Comparison of ENCODE assay signal across 1 cellular context in the genomic region with DNA sequence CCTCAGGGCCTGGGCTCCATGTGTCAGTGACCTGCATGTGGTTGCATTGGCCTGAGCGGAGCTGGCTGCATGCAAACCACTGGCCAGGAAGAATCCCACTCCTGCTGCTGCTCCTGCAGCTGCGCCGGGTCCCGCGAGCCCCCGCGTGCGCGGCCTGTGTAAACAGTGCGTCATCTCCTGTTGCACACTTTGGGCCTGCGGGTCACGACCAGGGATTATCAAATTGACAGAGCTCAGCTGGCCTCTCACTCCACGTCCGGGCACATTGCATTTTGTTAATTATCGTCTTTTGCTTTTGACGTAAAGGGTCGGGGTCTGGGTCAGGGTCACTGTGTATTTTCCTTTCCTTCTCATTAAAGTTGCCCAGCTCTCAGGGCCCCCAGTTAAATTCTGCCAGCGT.
TF ChIP-seq lines count a peak whose summit lies in the region.

No MANE protein-coding gene starts in this region.

TF ChIP-seq in GM23338, 12 proteins besides CTCF, POLR2A, EP300 and RAD21 (continued from another document):
- TF ChIP-seq, protein P1, sequence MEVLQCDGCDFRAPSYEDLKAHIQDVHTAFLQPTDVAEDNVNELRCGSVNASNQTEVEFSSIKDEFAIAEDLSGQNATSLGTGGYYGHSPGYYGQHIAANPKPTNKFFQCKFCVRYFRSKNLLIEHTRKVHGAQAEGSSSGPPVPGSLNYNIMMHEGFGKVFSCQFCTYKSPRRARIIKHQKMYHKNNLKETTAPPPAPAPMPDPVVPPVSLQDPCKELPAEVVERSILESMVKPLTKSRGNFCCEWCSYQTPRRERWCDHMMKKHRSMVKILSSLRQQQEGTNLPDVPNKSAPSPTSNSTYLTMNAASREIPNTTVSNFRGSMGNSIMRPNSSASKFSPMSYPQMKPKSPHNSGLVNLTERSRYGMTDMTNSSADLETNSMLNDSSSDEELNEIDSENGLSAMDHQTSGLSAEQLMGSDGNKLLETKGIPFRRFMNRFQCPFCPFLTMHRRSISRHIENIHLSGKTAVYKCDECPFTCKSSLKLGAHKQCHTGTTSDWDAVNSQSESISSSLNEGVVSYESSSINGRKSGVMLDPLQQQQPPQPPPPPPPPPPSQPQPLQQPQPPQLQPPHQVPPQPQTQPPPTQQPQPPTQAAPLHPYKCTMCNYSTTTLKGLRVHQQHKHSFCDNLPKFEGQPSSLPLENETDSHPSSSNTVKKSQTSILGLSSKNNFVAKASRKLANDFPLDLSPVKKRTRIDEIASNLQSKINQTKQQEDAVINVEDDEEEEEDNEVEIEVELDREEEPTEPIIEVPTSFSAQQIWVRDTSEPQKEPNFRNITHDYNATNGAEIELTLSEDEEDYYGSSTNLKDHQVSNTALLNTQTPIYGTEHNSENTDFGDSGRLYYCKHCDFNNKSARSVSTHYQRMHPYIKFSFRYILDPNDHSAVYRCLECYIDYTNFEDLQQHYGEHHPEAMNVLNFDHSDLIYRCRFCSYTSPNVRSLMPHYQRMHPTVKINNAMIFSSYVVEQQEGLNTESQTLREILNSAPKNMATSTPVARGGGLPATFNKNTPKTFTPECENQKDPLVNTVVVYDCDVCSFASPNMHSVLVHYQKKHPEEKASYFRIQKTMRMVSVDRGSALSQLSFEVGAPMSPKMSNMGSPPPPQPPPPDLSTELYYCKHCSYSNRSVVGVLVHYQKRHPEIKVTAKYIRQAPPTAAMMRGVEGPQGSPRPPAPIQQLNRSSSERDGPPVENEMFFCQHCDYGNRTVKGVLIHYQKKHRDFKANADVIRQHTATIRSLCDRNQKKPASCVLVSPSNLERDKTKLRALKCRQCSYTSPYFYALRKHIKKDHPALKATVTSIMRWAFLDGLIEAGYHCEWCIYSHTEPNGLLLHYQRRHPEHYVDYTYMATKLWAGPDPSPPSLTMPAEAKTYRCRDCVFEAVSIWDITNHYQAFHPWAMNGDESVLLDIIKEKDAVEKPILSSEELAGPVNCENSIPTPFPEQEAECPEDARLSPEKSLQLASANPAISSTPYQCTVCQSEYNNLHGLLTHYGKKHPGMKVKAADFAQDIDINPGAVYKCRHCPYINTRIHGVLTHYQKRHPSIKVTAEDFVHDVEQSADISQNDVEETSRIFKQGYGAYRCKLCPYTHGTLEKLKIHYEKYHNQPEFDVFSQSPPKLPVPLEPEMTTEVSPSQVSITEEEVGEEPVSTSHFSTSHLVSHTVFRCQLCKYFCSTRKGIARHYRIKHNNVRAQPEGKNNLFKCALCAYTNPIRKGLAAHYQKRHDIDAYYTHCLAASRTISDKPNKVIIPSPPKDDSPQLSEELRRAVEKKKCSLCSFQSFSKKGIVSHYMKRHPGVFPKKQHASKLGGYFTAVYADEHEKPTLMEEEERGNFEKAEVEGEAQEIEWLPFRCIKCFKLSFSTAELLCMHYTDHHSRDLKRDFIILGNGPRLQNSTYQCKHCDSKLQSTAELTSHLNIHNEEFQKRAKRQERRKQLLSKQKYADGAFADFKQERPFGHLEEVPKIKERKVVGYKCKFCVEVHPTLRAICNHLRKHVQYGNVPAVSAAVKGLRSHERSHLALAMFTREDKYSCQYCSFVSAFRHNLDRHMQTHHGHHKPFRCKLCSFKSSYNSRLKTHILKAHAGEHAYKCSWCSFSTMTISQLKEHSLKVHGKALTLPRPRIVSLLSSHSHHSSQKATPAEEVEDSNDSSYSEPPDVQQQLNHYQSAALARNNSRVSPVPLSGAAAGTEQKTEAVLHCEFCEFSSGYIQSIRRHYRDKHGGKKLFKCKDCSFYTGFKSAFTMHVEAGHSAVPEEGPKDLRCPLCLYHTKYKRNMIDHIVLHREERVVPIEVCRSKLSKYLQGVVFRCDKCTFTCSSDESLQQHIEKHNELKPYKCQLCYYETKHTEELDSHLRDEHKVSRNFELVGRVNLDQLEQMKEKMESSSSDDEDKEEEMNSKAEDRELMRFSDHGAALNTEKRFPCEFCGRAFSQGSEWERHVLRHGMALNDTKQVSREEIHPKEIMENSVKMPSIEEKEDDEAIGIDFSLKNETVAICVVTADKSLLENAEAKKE (CRISPR knock-in tag; IDR thresholded peaks at IDR 0.05), result no peak
TF ChIP-seq in GM23338: peak in this region for 0.
